ENCODE assay signal across 2 cellular contexts in genomic region chr6:26033942-26034354, GRCh38.
TF ChIP-seq lines count a peak whose summit lies in the region.

No MANE protein-coding gene starts in this region.

TF ChIP-seq in A549, 52 proteins besides CTCF, POLR2A, EP300 and RAD21 (continued from another document):
- TF ChIP-seq MAX (IDR thresholded peaks at IDR 0.05) = no peak

TF ChIP-seq in K562, 482 proteins besides CTCF, POLR2A, EP300 and RAD21 (continued from another document and continues in another):
- TF ChIP-seq ARID3A (IDR thresholded peaks at IDR 0.05; ENCODE audit: borderline replicate concordance, low read depth, low read length) = no peak
- 0 out of 2 replicates have a peak, but pooled peaks have one; percentile 46 for TF ChIP-seq LARP7 (IDR thresholded peaks at IDR 0.05)
- TF ChIP-seq ZNF395 (CRISPR knock-in tag; IDR thresholded peaks at IDR 0.05) = 0 out of 2 replicates have a peak, but pooled peaks have one; percentile 47
- 0 out of 2 replicates have a peak, but pooled peaks have one; percentile 46 for TF ChIP-seq MIER1 (IDR thresholded peaks at IDR 0.05; ENCODE audit: low read depth)
- peak; percentile 97 for TF ChIP-seq PHF21A (IDR thresholded peaks at IDR 0.05; ENCODE audit: borderline replicate concordance, low read depth)
- TF ChIP-seq TRIM24 (IDR thresholded peaks at IDR 0.05) = peak; percentile 20 to 35; a peak in 2 of 4 replicates
- TF ChIP-seq SMAD1 (IDR thresholded peaks at IDR 0.05; ENCODE audit: low read depth, low read length, partially characterized antibody) = peak; percentile 24
- TF ChIP-seq MAFG (tag; conservative IDR thresholded peaks at IDR 0.05) = no peak
- peak; percentile 52 for TF ChIP-seq RBM39 (optimal IDR thresholded peaks at IDR 0.05; ENCODE audit: low read depth, low read length)
- TF ChIP-seq ZNF780A (CRISPR knock-in tag; IDR thresholded peaks at IDR 0.05) = no peak
- TF ChIP-seq ARNT (IDR thresholded peaks at IDR 0.05) = peak; percentile 49 to 67; a peak in 3 of 4 replicates
- peak; percentile 49 for TF ChIP-seq ARID1B (IDR thresholded peaks at IDR 0.05)
- peak; percentile 19 for TF ChIP-seq TAF1 (IDR thresholded peaks at IDR 0.05; ENCODE audit: control insufficient read depth, extremely low read depth, insufficient read depth, low read length, severe bottlenecking)
- TF ChIP-seq CEBPG (CRISPR knock-in tag; IDR thresholded peaks at IDR 0.05) = no peak
- peak in 1 of 2 experiments; percentile 3; a peak in 1 of 4 replicates for TF ChIP-seq CEBPG (tag; conservative IDR thresholded peaks at IDR 0.05 in 1 of 2, IDR thresholded peaks at IDR 0.05 in 1 of 2)
- TF ChIP-seq ZNF318 (IDR thresholded peaks at IDR 0.05; ENCODE audit: borderline replicate concordance in 1 of 2, low read depth in 1 of 2) = 0 out of 4 replicates have a peak, but pooled peaks of 1 of the 2 experiments have one; percentile 21
- no peak for TF ChIP-seq RCOR1 (IDR thresholded peaks at IDR 0.05; ENCODE audit: borderline replicate concordance in 1 of 2, low read depth in 2 of 2, low read length in 2 of 2)
- TF ChIP-seq HDAC2 (IDR thresholded peaks at IDR 0.05) = peak; percentile 70
- peak; percentile 87 for TF ChIP-seq SMARCE1 (IDR thresholded peaks at IDR 0.05)
- TF ChIP-seq NKRF (IDR thresholded peaks at IDR 0.05; ENCODE audit: borderline replicate concordance) = peak; percentile 73; the same call in 1 of the 2 replicates
- TF ChIP-seq SMC3 (conservative IDR thresholded peaks at IDR 0.05; ENCODE audit: insufficient read depth, low read depth, low read length) = no peak
- TF ChIP-seq TAL1 (IDR thresholded peaks at IDR 0.05) = 0 out of 2 replicates have a peak, but pooled peaks have one; percentile 25
- no peak for TF ChIP-seq ELF1 (tag; IDR thresholded peaks at IDR 0.05)
- TF ChIP-seq TAF7 (tag; IDR thresholded peaks at IDR 0.05) = 0 out of 2 replicates have a peak, but pooled peaks have one; percentile 40
- no peak for TF ChIP-seq ZNF280B (CRISPR knock-in tag; IDR thresholded peaks at IDR 0.05)
- TF ChIP-seq VEZF1 (CRISPR knock-in tag; IDR thresholded peaks at IDR 0.05) = peak; percentile 52; the same call in 1 of the 2 replicates
- TF ChIP-seq GTF3C2 (IDR thresholded peaks at IDR 0.05; ENCODE audit: borderline replicate concordance, extremely low read depth, insufficient read length) = peak; percentile 4
- 0 out of 2 replicates have a peak, but pooled peaks have one; percentile 10 for TF ChIP-seq BACH1 (tag; IDR thresholded peaks at IDR 0.05)
- TF ChIP-seq AFF1 (IDR thresholded peaks at IDR 0.05; ENCODE audit: low read depth in 1 of 2, partially characterized antibody in 2 of 2) = peak; percentile 68 to 77
- TF ChIP-seq HDAC1 (IDR thresholded peaks at IDR 0.05) = peak in 1 of 2 experiments; percentile 67; a peak in 2 of 4 replicates
